ENCODE assay signal across 9 cellular contexts in the genomic region with DNA sequence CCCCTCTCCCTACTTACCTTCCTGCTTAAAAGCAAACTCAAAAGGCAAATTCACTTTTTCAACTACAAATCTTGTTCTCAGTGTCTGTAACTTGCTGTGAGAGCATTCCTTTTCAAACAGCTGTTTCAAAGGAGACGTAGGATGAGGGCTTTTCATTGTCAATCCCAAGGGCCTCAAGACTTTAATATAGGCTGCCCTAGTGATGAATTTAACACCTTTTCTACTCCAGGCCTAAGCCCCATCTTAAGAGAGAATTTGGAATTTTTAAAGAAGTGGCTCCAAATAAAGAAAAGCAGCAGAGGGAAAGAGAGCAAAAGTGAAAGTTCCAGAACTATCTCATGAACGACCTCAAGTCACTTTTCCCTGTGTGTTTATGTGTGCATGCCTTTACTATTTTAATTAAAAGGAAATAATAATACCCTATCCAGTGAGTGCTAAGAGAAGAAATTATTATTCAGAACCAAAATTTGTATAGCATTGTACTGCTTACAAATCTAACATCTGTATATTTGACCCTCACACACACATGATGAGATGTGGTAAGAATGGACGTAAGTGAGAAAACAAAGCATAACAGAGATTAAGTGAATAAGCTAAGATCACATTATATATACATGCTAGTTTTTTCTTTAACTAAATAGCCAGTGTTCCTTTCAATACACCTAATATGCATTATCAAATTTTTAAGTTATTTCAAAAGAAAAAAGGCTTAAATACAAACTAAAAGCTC.
DNase-seq lines count a peak whose midpoint lies in the region; ATAC-seq, FAIRE-seq and TF ChIP-seq lines count a peak whose summit lies in the region.
"Had no signal": no experiment of that assay in that cellular context is flagged by ENCODE, and none has a peak within 500 bp of the region (broad histone marks: within the 10 kb centered on the region; RNA-seq: fewer than 3 reads in every experiment).

No MANE protein-coding gene starts in this region.

- no peak overlapping the region for H3K4me3 ChIP-seq in PC-3 (ENCODE audit: low read length)
- no peak overlapping the region for H3K4me3 ChIP-seq in H1 (ENCODE audit: extremely low read depth in 1 of 4, insufficient read depth in 2 of 4, low read depth in 3 of 4, low read length in 4 of 4)
- H3K4me3 ChIP-seq in urinary bladder (ENCODE audit: low read depth, low read length) = no peak overlapping the region

- CTCF ChIA-PET in PC-3 (lab: Charles Lee) = no interaction called here
- CTCF ChIA-PET in H1 (lab: Charles Lee; ENCODE audit: partially characterized antibody) = no interaction called here

- DNase-seq in PC-3 = no peak
- no peak for DNase-seq in H1 (ENCODE audit: low read depth in 1 of 2, low spot score in 2 of 2)
- DNase-seq in myocyte (ENCODE audit: low read depth) = peak; percentile 64
- DNase-seq in stimulated activated CD4-positive, alpha-beta T cell treated with anti-CD3 and anti-CD28 coated beads, Interleukin-2, amount 100 ng/mL, for 24 hours = no peak
- DNase-seq in stimulated activated CD4-positive, alpha-beta T cell treated with anti-CD3 and anti-CD28 coated beads, Interleukin-4, amount 100 ng/mL, for 4 hours = no peak
- DNase-seq: naive thymus-derived CD4-positive, alpha-beta T cell had no signal

- H3K9ac ChIP-seq in PC-3 (ENCODE audit: low read length) (no peak overlapping the region), H1 (replicated peaks in 1 of 4; ENCODE audit: extremely low read depth in 1 of 4, low read depth in 3 of 4, low read length in 3 of 4) (no peak overlapping the region)

- H3K4me1 ChIP-seq in PC-3 (ENCODE audit: insufficient read depth, low read length) (peaks cover 22% of the 10 kb centered on the region), H1 (replicated peaks in 1 of 4; ENCODE audit: control insufficient read depth in 3 of 4, insufficient read depth in 4 of 4, low read length in 3 of 4) (peaks cover 0 to 9% (median 4%) of the 10 kb centered on the region in 4 experiments; a peak in 2 of 7 replicates), urinary bladder (ENCODE audit: insufficient read depth) (no peaks in the 10 kb centered on the region)
- H3K4me1 ChIP-seq: foreskin keratinocyte had no signal

- no peaks in the 10 kb centered on the region for H3K9me2 ChIP-seq in PC-3 (replicated peaks; ENCODE audit: low read length)

- no peak for TF ChIP-seq CTCF in PC-3 (conservative IDR thresholded peaks at IDR 0.05; ENCODE audit: low read depth, low read length)
- TF ChIP-seq CTCF in H1 (IDR thresholded peaks at IDR 0.05; ENCODE audit: control extremely low read depth in 1 of 3, insufficient read depth in 1 of 3, low read depth in 1 of 3, low read length in 3 of 3) = no peak

- H3K36me3 ChIP-seq in PC-3 (ENCODE audit: low read depth, low read length) (no peaks in the 10 kb centered on the region), H1 (ENCODE audit: control insufficient read depth in 2 of 4, insufficient read depth in 4 of 4, low read length in 3 of 4) (no peaks in the 10 kb centered on the region), urinary bladder (ENCODE audit: insufficient read depth) (no peaks in the 10 kb centered on the region)

- H3K27me3 ChIP-seq in PC-3 (ENCODE audit: low read length) (no peaks in the 10 kb centered on the region), H1 (replicated peaks in 1 of 4; ENCODE audit: control insufficient read depth in 3 of 4, extremely low read depth in 1 of 4, insufficient read depth in 3 of 4, low read length in 3 of 4) (no peaks in the 10 kb centered on the region)
- H3K27me3 ChIP-seq: foreskin keratinocyte had no signal

- no peak overlapping the region for H4K5ac ChIP-seq in H1 (ENCODE audit: insufficient read length, low read depth, low read length)

- no peak overlapping the region for H4K91ac ChIP-seq in H1 (replicated peaks; ENCODE audit: insufficient read length, low read length)

- peak overlapping the region; percentile 36; the same call in 1 of the 2 replicates for H2AFZ ChIP-seq in PC-3 (ENCODE audit: low read length)
- 0 out of 2 replicates have a peak overlapping the region, but pooled peaks have one; percentile 49 for H2AFZ ChIP-seq in H1 (ENCODE audit: low read length)

- no peak overlapping the region for H2BK20ac ChIP-seq in H1 (ENCODE audit: low read length)

- H3F3A ChIP-seq in PC-3 (ENCODE audit: low read length, unreplicated experiment) = no peaks in the 10 kb centered on the region

- H3K79me2 ChIP-seq in PC-3 (ENCODE audit: low read length) (no peaks in the 10 kb centered on the region), H1 (ENCODE audit: control insufficient read depth in 1 of 2, insufficient read depth in 2 of 2, low read length in 2 of 2) (no peaks in the 10 kb centered on the region)

- FAIRE-seq in H1 (lab: Jason Lieb, UNC) = no peak

- H3K4me2 ChIP-seq in PC-3 (ENCODE audit: low read length) (peak overlapping the region; percentile 39), H1 (ENCODE audit: insufficient read depth in 1 of 2, low read depth in 2 of 2, low read length in 2 of 2) (no peak overlapping the region)

- WGBS in H1 (ENCODE audit: extremely low coverage in 1 of 2, insufficient coverage in 1 of 2, insufficient read length in 1 of 2, insufficient replicate concordance in 2 of 2, low coverage in 1 of 2, low lambda C conversion rate in 2 of 2, missing lambda C conversion rate in 1 of 2), 2 experiments = 78% methylated on average over 3 of the region's 3 CpGs; no CpG with 5 or more reads in 1 of the 2 experiments
- WGBS in urinary bladder = 26% methylated on average over 3 of the region's 3 CpGs

- POLR2A ChIA-PET in PC-3 (lab: Charles Lee; ENCODE audit: unreplicated experiment) = no interaction called here
- POLR2A ChIA-PET in H1 (lab: Charles Lee; ENCODE audit: partially characterized antibody) = no interaction called here

- H2BK12ac ChIP-seq in H1 (ENCODE audit: low read depth, low read length) = no peak overlapping the region

- H3K23me2 ChIP-seq in H1 (ENCODE audit: low read depth, low read length) = no peaks in the 10 kb centered on the region

- H3K79me1 ChIP-seq in H1 (ENCODE audit: low read depth, low read length) = no peaks in the 10 kb centered on the region

- no peak overlapping the region for H2BK120ac ChIP-seq in H1 (replicated peaks; ENCODE audit: low read depth, low read length)

- no peak overlapping the region for H3K23ac ChIP-seq in H1 (ENCODE audit: insufficient read length)

- TF ChIP-seq EP300 in H1 (IDR thresholded peaks at IDR 0.05; ENCODE audit: borderline replicate concordance in 1 of 2, low read depth in 2 of 2, low read length in 2 of 2) = no peak

- intact Hi-C loops in PC-3 (cut with micrococcal nuclease) = loop anchor here (1.0 to 5.0 kb wide), 2 partner anchors 198 to 412 kb away; partner anchors contain the start of gene VGLL3

- no peak overlapping the region for H2AK5ac ChIP-seq in H1 (ENCODE audit: low read depth, low read length)

- no peak overlapping the region for H3K14ac ChIP-seq in H1 (ENCODE audit: insufficient read length)

- no TSS peak for BruUV-seq in PC-3 (replicated peaks; lab: Mats Ljungman, UMichigan)

- TF ChIP-seq RAD21 in H1 (IDR thresholded peaks at IDR 0.05 in 1 of 2, conservative IDR thresholded peaks at IDR 0.05 in 1 of 2; ENCODE audit: low read depth in 2 of 2, low read length in 2 of 2) = no peak

- H3K27ac ChIP-seq in PC-3 (ENCODE audit: low read length) (peak overlapping the region; percentile 80), H1 (ENCODE audit: low read depth, low read length) (no peak overlapping the region), urinary bladder (ENCODE audit: low read depth) (peak overlapping the region; percentile 59)
- H3K27ac ChIP-seq: foreskin keratinocyte had no signal

- H4K20me1 ChIP-seq in PC-3 (ENCODE audit: low read length) (no peaks in the 10 kb centered on the region), H1 (replicated peaks in 1 of 2; ENCODE audit: control insufficient read depth in 1 of 2, insufficient read depth in 2 of 2, low read length in 2 of 2) (no peaks in the 10 kb centered on the region)

- H2BK5ac ChIP-seq in H1 (ENCODE audit: low read depth, low read length) = no peak overlapping the region

- H3K9me3 ChIP-seq in PC-3 (ENCODE audit: low read length) (no peaks in the 10 kb centered on the region), H1 (ENCODE audit: insufficient read depth in 2 of 2, low read depth in 1 of 2, low read length in 1 of 2) (no peaks in the 10 kb centered on the region)

- no peak overlapping the region for H3K4ac ChIP-seq in H1 (replicated peaks; ENCODE audit: insufficient read length, low read depth, low read length)

- ATAC-seq in PC-3 = no peak
- ATAC-seq in GM21528 (IDR thresholded peaks at IDR 0.05; ENCODE audit: low FRiP score, unreplicated experiment) = no peak
- ATAC-seq: naive thymus-derived CD4-positive, alpha-beta T cell had no signal

- H4K8ac ChIP-seq in H1 (ENCODE audit: extremely low read depth, insufficient read depth, low read length) = no peak overlapping the region

- H3K18ac ChIP-seq in H1 (ENCODE audit: extremely low read depth, low read length) = no peak overlapping the region

- no peak for TF ChIP-seq POLR2A in H1 (IDR thresholded peaks at IDR 0.05; ENCODE audit: control extremely low read depth in 1 of 2, low read depth in 2 of 2, low read length in 2 of 2)

- H2BK15ac ChIP-seq in H1 (ENCODE audit: low read length) = no peak overlapping the region

- H3K56ac ChIP-seq in H1 (replicated peaks; ENCODE audit: insufficient read length, low read depth, low read length) = no peak overlapping the region

TF ChIP-seq in H1, 55 proteins besides CTCF, POLR2A, EP300 and RAD21:
- TF ChIP-seq RNF2 (IDR thresholded peaks at IDR 0.05; ENCODE audit: borderline replicate concordance, low read depth, low read length, missing control alignments, poor library complexity, severe bottlenecking) (no peak), SP2 (IDR thresholded peaks at IDR 0.05; ENCODE audit: low read length) (no peak), BACH1 (IDR thresholded peaks at IDR 0.05; ENCODE audit: low read length) (no peak), PHF8 (conservative IDR thresholded peaks at IDR 0.05; ENCODE audit: low read depth, low read length) (no peak)
- TF ChIP-seq, protein P1, sequence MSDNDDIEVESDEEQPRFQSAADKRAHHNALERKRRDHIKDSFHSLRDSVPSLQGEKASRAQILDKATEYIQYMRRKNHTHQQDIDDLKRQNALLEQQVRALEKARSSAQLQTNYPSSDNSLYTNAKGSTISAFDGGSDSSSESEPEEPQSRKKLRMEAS (IDR thresholded peaks at IDR 0.05) = no peak
